Comparison of ENCODE assay signal across 8 cellular contexts in the genomic region with DNA sequence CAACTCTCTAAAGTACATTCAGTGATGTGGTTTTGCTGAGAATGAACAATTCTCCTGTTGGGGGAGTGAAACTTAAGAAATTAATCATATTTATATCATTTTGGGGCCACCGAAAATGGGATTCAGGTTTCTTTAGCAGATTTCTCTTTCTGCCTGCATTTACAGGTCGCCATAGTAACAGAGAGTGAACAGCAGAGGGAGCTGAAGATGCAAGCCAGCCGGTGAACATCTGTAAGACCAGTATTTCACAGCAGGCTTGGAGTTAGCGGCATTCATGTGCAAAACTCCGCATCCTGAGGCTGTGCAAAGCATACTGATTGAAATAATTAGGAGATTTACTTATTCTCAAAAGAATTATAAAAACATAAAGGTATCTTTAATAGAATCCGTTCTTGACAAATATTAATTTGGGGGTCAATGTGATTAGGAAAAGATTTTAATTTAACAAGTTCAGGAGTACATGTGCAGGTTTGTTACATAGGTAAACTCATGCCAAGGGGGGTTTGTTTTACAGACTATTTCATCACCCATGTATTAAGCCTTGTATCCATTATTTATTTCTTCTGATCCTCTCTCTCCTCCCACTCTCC. TPM values are rescaled to one million over a fixed set of nuclear protein-coding genes. Genes with fewer than 3 reads are reported as not detected.
DNase-seq lines count a peak whose midpoint lies in the region; ATAC-seq and TF ChIP-seq lines count a peak whose summit lies in the region.

No MANE protein-coding gene starts in this region.

- intact Hi-C loops in CD4-positive, alpha-beta T cell (cut with DNase I, micrococcal nuclease): loop anchor here (1.0 to 10.0 kb wide), 4 partner anchors 91 to 453 kb away; partner anchors contain the start of gene SERINC1 (in 1 of the 2)

- H3K9ac ChIP-seq in endocrine pancreas (ENCODE audit: control insufficient read depth, insufficient read depth, low read length): no peak overlapping the region

- H3K9me3 Mint-ChIP-seq in CD4-positive, alpha-beta T cell: no peaks in the 10 kb centered on the region
- no peaks in the 10 kb centered on the region for H3K9me3 Mint-ChIP-seq in stimulated activated memory B cell treated with anti-CD40 and anti-IgM and Interleukin-4, amounts not matched to agents 10 μg/mL and 1 μg/mL and 100 μg/mL, for 72 hours

- DNase-seq in CD4-positive, alpha-beta T cell: peak; percentile 38 to 62 (median 45)
- DNase-seq in GM19238 (ENCODE audit: insufficient read length, low spot score) (peak; percentile 14), NCI-H524 treated with DMSO at 0.1 percent for 48 hours (lab: John Stamatoyannopoulos, UW) (peak; percentile 28), midbrain (lab: John Stamatoyannopoulos, UW) (peak; percentile 46)
- peak; percentile 44 to 53 for DNase-seq in activated CD4-positive, alpha-beta T cell treated with anti-CD3 and anti-CD28 coated beads, Interleukin-2, amount 50 U/mL, for 4 hours

- H3K27me3 ChIP-seq in CD4-positive, alpha-beta T cell (ENCODE audit: control insufficient read depth, insufficient read depth, low read length): no peaks in the 10 kb centered on the region
- H3K27me3 ChIP-seq in endocrine pancreas (ENCODE audit: control insufficient read depth, insufficient read depth, low read length): no peaks in the 10 kb centered on the region

- no peak overlapping the region for H3K27ac Mint-ChIP-seq in CD4-positive, alpha-beta T cell
- H3K27ac Mint-ChIP-seq in stimulated activated memory B cell treated with anti-CD40 and anti-IgM and Interleukin-4, amounts not matched to agents 10 μg/mL and 1 μg/mL and 100 μg/mL, for 72 hours: no peak overlapping the region

- H3K27ac ChIP-seq in CD4-positive, alpha-beta T cell (ENCODE audit: low read depth, low read length): no peak overlapping the region

- no peaks in the 10 kb centered on the region for H3K9me3 ChIP-seq in CD4-positive, alpha-beta T cell (ENCODE audit: control insufficient read depth, low read length)
- no peaks in the 10 kb centered on the region for H3K9me3 ChIP-seq in endocrine pancreas (ENCODE audit: control insufficient read depth, low read length)

- H3K36me3 Mint-ChIP-seq in CD4-positive, alpha-beta T cell (ENCODE audit: low read depth): no peaks in the 10 kb centered on the region
- no peaks in the 10 kb centered on the region for H3K36me3 Mint-ChIP-seq in stimulated activated memory B cell treated with anti-CD40 and anti-IgM and Interleukin-4, amounts not matched to agents 10 μg/mL and 1 μg/mL and 100 μg/mL, for 72 hours

- ATAC-seq in CD4-positive, alpha-beta T cell (ENCODE audit: poor library complexity): peak; percentile 100
- ATAC-seq in HG03196 (IDR thresholded peaks at IDR 0.05; ENCODE audit: unreplicated experiment): peak; percentile 99
- ATAC-seq in stimulated activated memory B cell treated with anti-CD40 and anti-IgM and Interleukin-4, amounts not matched to agents 10 μg/mL and 1 μg/mL and 100 μg/mL, for 72 hours: peak; percentile 69

- peaks cover 8% of the 10 kb centered on the region for H3K4me1 Mint-ChIP-seq in CD4-positive, alpha-beta T cell (ENCODE audit: low read depth)
- H3K4me1 Mint-ChIP-seq in stimulated activated memory B cell treated with anti-CD40 and anti-IgM and Interleukin-4, amounts not matched to agents 10 μg/mL and 1 μg/mL and 100 μg/mL, for 72 hours: peaks cover 3% of the 10 kb centered on the region

- POLR2A ChIA-PET in CD4-positive, alpha-beta T cell (lab: Charles Lee): interaction anchor here (1.5 kb wide), 1 partner anchor 149 kb away, joined by 6 read pairs; no protein-coding TSS in a partner anchor

- peak; percentile 88 for TF ChIP-seq CTCF in CD4-positive, alpha-beta T cell (IDR thresholded peaks at IDR 0.05)

- peak overlapping the region; percentile 22 for H3K4me3 ChIP-seq in endocrine pancreas (ENCODE audit: control insufficient read depth, insufficient read depth, low read length)

- peaks cover 13% of the 10 kb centered on the region for H3K27me3 Mint-ChIP-seq in CD4-positive, alpha-beta T cell
- H3K27me3 Mint-ChIP-seq in stimulated activated memory B cell treated with anti-CD40 and anti-IgM and Interleukin-4, amounts not matched to agents 10 μg/mL and 1 μg/mL and 100 μg/mL, for 72 hours: peaks cover 14% of the 10 kb centered on the region

- CTCF ChIA-PET in CD4-positive, alpha-beta T cell (lab: Charles Lee): interaction anchor here (0.8 to 4.7 kb wide), 15 partner anchors 8 to 149 kb away, joined by 3 to 39 read pairs (median 4); no protein-coding TSS in a partner anchor

- H3K36me3 ChIP-seq in endocrine pancreas (ENCODE audit: control insufficient read depth, insufficient read depth, low read length): no peaks in the 10 kb centered on the region

- H3K4me3 Mint-ChIP-seq in CD4-positive, alpha-beta T cell: no peak overlapping the region
- H3K4me3 Mint-ChIP-seq in stimulated activated memory B cell treated with anti-CD40 and anti-IgM and Interleukin-4, amounts not matched to agents 10 μg/mL and 1 μg/mL and 100 μg/mL, for 72 hours: no peak overlapping the region

- H3K4me1 ChIP-seq in endocrine pancreas (ENCODE audit: control insufficient read depth, insufficient read depth, low read length): no peaks in the 10 kb centered on the region

RNA-seq across cellular contexts. Expression of gene HSF2, which starts 17.9 kb away (rescaled TPM):
- total RNA-seq in CD4-positive, alpha-beta T cell: 10 to 100 TPM; 41.8 to 47.6 TPM
